Comparison of ENCODE assay signal across 8 cellular contexts in genomic region chr3:194672876-194673275, GRCh38. TPM values are rescaled to one million over a fixed set of nuclear protein-coding genes. Genes with fewer than 3 reads are reported as not detected.
DNase-seq lines count a peak whose midpoint lies in the region; ATAC-seq and TF ChIP-seq lines count a peak whose summit lies in the region.

No MANE protein-coding gene starts in this region.

- peaks cover 4% of the 10 kb centered on the region; the same call in 1 of the 2 replicates for H4K20me1 ChIP-seq in DOHH2 (ENCODE audit: control insufficient read depth, insufficient read depth, low read depth, low read length)

- ATAC-seq in natural killer cell (no peak), HG03159 (IDR thresholded peaks at IDR 0.05; ENCODE audit: unreplicated experiment) (no peak)

- H3K4me3 ChIP-seq in DOHH2 (ENCODE audit: low read length) (peak overlapping the region; percentile 86), duodenal mucosa (ENCODE audit: low read depth in 1 of 2, low read length in 2 of 2) (peak overlapping the region; percentile 99 to 100)

- H3K9me3 ChIP-seq in DOHH2 (ENCODE audit: control insufficient read depth, insufficient read depth, low read length) (no peaks in the 10 kb centered on the region), duodenal mucosa (ENCODE audit: control insufficient read depth in 1 of 2, low read length in 2 of 2) (no peaks in the 10 kb centered on the region)

- H3K27ac ChIP-seq in DOHH2 (ENCODE audit: low read depth, low read length) (peak overlapping the region; percentile 72; the same call in 1 of the 2 replicates), duodenal mucosa (ENCODE audit: low read depth, low read length) (peak overlapping the region; percentile 86)

- peaks cover 0 to 6% of the 10 kb centered on the region in 2 donors for H3K27me3 Mint-ChIP-seq in natural killer cell (ENCODE audit: low read depth in 2 of 2)

- peak overlapping the region; percentile 98 for H3K4me3 Mint-ChIP-seq in natural killer cell

- no peaks in the 10 kb centered on the region for H3K9me3 Mint-ChIP-seq in natural killer cell

- peaks cover 43% of the 10 kb centered on the region for H3K79me2 ChIP-seq in DOHH2 (ENCODE audit: control insufficient read depth, low read length)

- H3K27me3 ChIP-seq in DOHH2 (ENCODE audit: control insufficient read depth, low read length) (peaks cover 7% of the 10 kb centered on the region; the same call in 1 of the 2 replicates), duodenal mucosa (ENCODE audit: control insufficient read depth in 1 of 2, insufficient read depth in 2 of 2, low read length in 2 of 2) (no peaks in the 10 kb centered on the region)

- H3K36me3 ChIP-seq in DOHH2 (ENCODE audit: control insufficient read depth, low read length) (peaks cover 27% of the 10 kb centered on the region), duodenal mucosa (ENCODE audit: control insufficient read depth in 1 of 2, insufficient read depth in 2 of 2, low read length in 2 of 2) (peaks cover 0 to 18% of the 10 kb centered on the region in 2 donors)

- H3F3A ChIP-seq in DOHH2 (ENCODE audit: control insufficient read depth, insufficient read depth): no peaks in the 10 kb centered on the region

- H3K4me1 Mint-ChIP-seq in natural killer cell: peaks cover 25 to 40% of the 10 kb centered on the region in 2 donors

- H3K27ac Mint-ChIP-seq in natural killer cell: peak overlapping the region; percentile 98 to 99

- TF ChIP-seq CTCF in DOHH2 (IDR thresholded peaks at IDR 0.05; ENCODE audit: low read depth, low read length, poor library complexity, severe bottlenecking): no peak
- TF ChIP-seq CTCF in natural killer cell (IDR thresholded peaks at IDR 0.05): no peak

- intact Hi-C loops in natural killer cell (cut with micrococcal nuclease): loop anchor here (2.0 to 5.0 kb wide), 3 partner anchors 14 to 849 kb away; no protein-coding TSS in a partner anchor

- H3K36me3 Mint-ChIP-seq in natural killer cell: no peaks in the 10 kb centered on the region

- peak overlapping the region; percentile 69 to 77 for H3K9ac ChIP-seq in duodenal mucosa (ENCODE audit: low read depth in 1 of 2, low read length in 2 of 2)

- peak; percentile 53 for DNase-seq in NCI-H345 treated with DMSO at 0.1 percent for 48 hours (lab: John Stamatoyannopoulos, UW; ENCODE audit: unreplicated experiment)
- DNase-seq in natural killer cell: no peak
- no peak for DNase-seq in foreskin melanocyte
- DNase-seq in nucleus accumbens (lab: John Stamatoyannopoulos, UW): no peak
- DNase-seq in NCI-H82 (lab: John Stamatoyannopoulos, UW): no peak

- H3K9me2 ChIP-seq in DOHH2 (replicated peaks; ENCODE audit: control insufficient read depth, low read length): no peaks in the 10 kb centered on the region

- peaks cover 22% of the 10 kb centered on the region for H3K4me1 ChIP-seq in DOHH2 (ENCODE audit: control insufficient read depth, low read length)
- H3K4me1 ChIP-seq in duodenal mucosa (ENCODE audit: control insufficient read depth in 1 of 2, insufficient read depth in 2 of 2, low read length in 2 of 2): peaks cover 9 to 12% of the 10 kb centered on the region in 2 donors

- peak overlapping the region; percentile 87 for H3K4me2 ChIP-seq in DOHH2 (ENCODE audit: low read length)

RNA-seq across cellular contexts. Expression of gene LSG1, which starts 0.9 kb away (rescaled TPM):
- total RNA-seq in natural killer cell: 10 to 100 TPM; 56.4 to 67.6 (median 64.9) TPM

RNA-seq across cellular contexts. Expression of gene FAM43A, which starts 12.8 kb away (rescaled TPM):
- 10 to 100 TPM; 13.2 to 35.2 (median 21.6) TPM for total RNA-seq in natural killer cell

RNA-seq across cellular contexts. Expression of gene TMEM44, which starts 39.7 kb away (rescaled TPM):
- 1 to 10 TPM; 2.1 to 3.0 (median 2.8) TPM for total RNA-seq in natural killer cell
